15 cellular contexts compared by ENCODE assay signal in genomic region chr18:61922435-61922834, GRCh38.
"Had no signal": no experiment of that assay in that cellular context is flagged by ENCODE, and none has a peak within 500 bp of the region (broad histone marks: within the 10 kb centered on the region; RNA-seq: fewer than 3 reads in every experiment).

No MANE protein-coding gene starts in this region.

- H3K27me3 ChIP-seq: body of pancreas, hepatocyte, neural progenitor cell, pancreas, upper lobe of right lung had no signal

- H3K36me3 Mint-ChIP-seq: activated naive CD4-positive, alpha-beta T cell treated with anti-CD3 and anti-CD28 coated beads, Interleukin-2, amount 10 ng/mL, durations not matched to agents 7 days and 5 days; neural progenitor cell; stimulated activated naive B cell treated with anti-CD40 and anti-IgM and Interleukin-4, amounts not matched to agents 10 μg/mL and 1 μg/mL and 100 μg/mL, for 72 hours; WTC11 had no signal

- H3K9me3 Mint-ChIP-seq: activated naive CD4-positive, alpha-beta T cell treated with anti-CD3 and anti-CD28 coated beads, Interleukin-2, amount 10 ng/mL, durations not matched to agents 7 days and 5 days; central memory CD8-positive, alpha-beta T cell; stimulated activated naive B cell treated with anti-CD40 and anti-IgM and Interleukin-4, amounts not matched to agents 10 μg/mL and 1 μg/mL and 100 μg/mL, for 72 hours had no signal

- H3K4me2 ChIP-seq: hepatocyte, neural progenitor cell had no signal

- H3K4me1 ChIP-seq: body of pancreas, neural progenitor cell, pancreas, upper lobe of right lung had no signal

- H3K27ac ChIP-seq: body of pancreas, epithelial cell of prostate, hepatocyte, neural progenitor cell, pancreas, SK-N-MC, upper lobe of right lung had no signal

- H3K79me2 ChIP-seq: hepatocyte had no signal

- H3K4me3 Mint-ChIP-seq: activated naive CD4-positive, alpha-beta T cell treated with anti-CD3 and anti-CD28 coated beads, Interleukin-2, amount 10 ng/mL, durations not matched to agents 7 days and 5 days; central memory CD8-positive, alpha-beta T cell; neural progenitor cell; stimulated activated naive B cell treated with anti-CD40 and anti-IgM and Interleukin-4, amounts not matched to agents 10 μg/mL and 1 μg/mL and 100 μg/mL, for 72 hours; WTC11 had no signal

- H3K4me1 Mint-ChIP-seq: WTC11 had no signal

- H3K27me3 Mint-ChIP-seq: activated naive CD4-positive, alpha-beta T cell treated with anti-CD3 and anti-CD28 coated beads, Interleukin-2, amount 10 ng/mL, durations not matched to agents 7 days and 5 days; central memory CD8-positive, alpha-beta T cell had no signal

- DNase-seq: activated naive CD4-positive, alpha-beta T cell treated with anti-CD3 and anti-CD28 coated beads, Interleukin-2, amount 10 ng/mL, durations not matched to agents 7 days and 5 days; body of pancreas; cortex of kidney; effector memory CD4-positive, alpha-beta T cell; retina; small intestine; stimulated activated naive B cell treated with anti-CD40 and anti-IgM and Interleukin-4, amounts not matched to agents 10 μg/mL and 1 μg/mL and 100 μg/mL, for 72 hours; upper lobe of right lung had no signal

- H3K27ac Mint-ChIP-seq: activated naive CD4-positive, alpha-beta T cell treated with anti-CD3 and anti-CD28 coated beads, Interleukin-2, amount 10 ng/mL, durations not matched to agents 7 days and 5 days; neural progenitor cell; stimulated activated naive B cell treated with anti-CD40 and anti-IgM and Interleukin-4, amounts not matched to agents 10 μg/mL and 1 μg/mL and 100 μg/mL, for 72 hours; WTC11 had no signal

- H3K9ac ChIP-seq: neural progenitor cell had no signal

- H2AFZ ChIP-seq: hepatocyte had no signal

- H3K36me3 ChIP-seq: neural progenitor cell, pancreas, upper lobe of right lung had no signal

- H3K4me3 ChIP-seq: body of pancreas, hepatocyte, neural progenitor cell, pancreas, SK-N-MC, upper lobe of right lung had no signal

- H3K9me3 ChIP-seq: body of pancreas, pancreas, upper lobe of right lung had no signal

- ATAC-seq: body of pancreas, pancreas, WTC11 had no signal
